1 cellular context compared by ENCODE assay signal in genomic region chr15:75904241-75904631, GRCh38.
TF ChIP-seq lines count a peak whose summit lies in the region.

No MANE protein-coding gene starts in this region.

TF ChIP-seq in HCT116, 20 proteins besides CTCF, POLR2A, EP300 and RAD21 (continued from another document):
- TF ChIP-seq YY1 (IDR thresholded peaks at IDR 0.05; ENCODE audit: extremely low read depth, insufficient replicate concordance, low read depth, low read length) (no peak), ELF1 (IDR thresholded peaks at IDR 0.05; ENCODE audit: borderline replicate concordance, low read depth) (no peak), MAX (IDR thresholded peaks at IDR 0.05) (no peak), FOSL1 (IDR thresholded peaks at IDR 0.05; ENCODE audit: low read depth) (no peak)
